ENCODE assay signal across 29 cellular contexts in the genomic region with DNA sequence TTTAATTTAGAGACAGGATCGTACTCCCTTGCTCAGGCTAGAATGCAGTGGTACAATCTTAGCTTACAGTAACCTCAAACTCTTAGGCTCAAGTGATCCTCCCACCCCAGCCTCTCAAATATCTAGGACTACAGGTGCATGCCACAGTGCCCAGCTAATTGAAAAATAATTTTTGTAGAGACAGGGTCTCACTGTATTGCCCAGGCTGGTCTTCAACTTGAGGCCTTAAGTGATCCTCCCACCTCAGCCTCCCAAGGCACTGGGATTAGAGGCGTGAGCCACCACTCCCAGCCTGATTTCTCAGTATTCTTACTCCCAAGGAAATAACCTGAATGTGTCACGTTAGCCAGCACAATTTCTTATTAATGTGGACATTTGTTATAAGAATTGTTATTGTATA.
"Had no signal": no experiment of that assay in that cellular context is flagged by ENCODE, and none has a peak within 500 bp of the region (broad histone marks: within the 10 kb centered on the region; RNA-seq: fewer than 3 reads in every experiment).

No MANE protein-coding gene starts in this region.

- ATAC-seq: left colon; left lung; mucosa of descending colon; naive thymus-derived CD4-positive, alpha-beta T cell; natural killer cell treated with Interleukin-12 subunit alpha and Interleukin-12 subunit beta and Interleukin-15 and Interleukin-18, amount 100 ng/mL, for 72 hours; sciatic nerve; stimulated activated naive B cell treated with anti-CD40 and anti-IgM and Interleukin-4, amounts not matched to agents 10 μg/mL and 1 μg/mL and 100 μg/mL, for 72 hours; stimulated activated naive CD8-positive, alpha-beta T cell treated with anti-CD3 and anti-CD28 coated beads, Interleukin-15, Interleukin-2, amounts not matched to agents 100 U/mL and 50 U/mL, for 24 hours; upper lobe of right lung had no signal

- H3K4me1 ChIP-seq: testis had no signal

- FAIRE-seq: islet of Langerhans, urothelium cell line had no signal

- H3K27me3 Mint-ChIP-seq: naive thymus-derived CD4-positive, alpha-beta T cell; natural killer cell treated with Interleukin-12 subunit alpha and Interleukin-12 subunit beta and Interleukin-15 and Interleukin-18, amount 100 ng/mL, for 72 hours; progenitor cell of endocrine pancreas; stimulated activated naive B cell treated with anti-CD40 and anti-IgM and Interleukin-4, amounts not matched to agents 10 μg/mL and 1 μg/mL and 100 μg/mL, for 72 hours had no signal

- H3K36me3 ChIP-seq: left lung, ovary, right atrium auricular region, stomach, thyroid gland, transverse colon, upper lobe of right lung had no signal

- H3K36me3 Mint-ChIP-seq: immature natural killer cell; natural killer cell treated with Interleukin-12 subunit alpha and Interleukin-12 subunit beta and Interleukin-15 and Interleukin-18, amount 100 ng/mL, for 72 hours had no signal

- H3K27me3 ChIP-seq: left lung, ovary, right atrium auricular region, stomach, testis, thyroid gland, transverse colon, upper lobe of right lung had no signal

- H3K4me3 Mint-ChIP-seq: immature natural killer cell; natural killer cell treated with Interleukin-12 subunit alpha and Interleukin-12 subunit beta and Interleukin-15 and Interleukin-18, amount 100 ng/mL, for 72 hours; stimulated activated naive B cell treated with anti-CD40 and anti-IgM and Interleukin-4, amounts not matched to agents 10 μg/mL and 1 μg/mL and 100 μg/mL, for 72 hours had no signal

- H3K27ac ChIP-seq: left lung, ovary, right atrium auricular region, skin epidermis, stomach, testis, thyroid gland, transverse colon, upper lobe of right lung had no signal

- H3K9me3 ChIP-seq: left lung, mucosa of descending colon, ovary, right atrium auricular region, stomach, testis, thyroid gland, transverse colon, upper lobe of right lung had no signal

- H3K4me3 ChIP-seq: left lung, lung, mucosa of descending colon, ovary, right atrium auricular region, skin epidermis, stomach, testis, thyroid gland, transverse colon, upper lobe of right lung had no signal

- H3K27ac Mint-ChIP-seq: immature natural killer cell; natural killer cell treated with Interleukin-12 subunit alpha and Interleukin-12 subunit beta and Interleukin-15 and Interleukin-18, amount 100 ng/mL, for 72 hours; progenitor cell of endocrine pancreas; stimulated activated naive B cell treated with anti-CD40 and anti-IgM and Interleukin-4, amounts not matched to agents 10 μg/mL and 1 μg/mL and 100 μg/mL, for 72 hours had no signal

- DNase-seq: hypothalamus; immature natural killer cell; kidney; left colon; left lung; mesendoderm; midbrain; mucosa of descending colon; naive thymus-derived CD4-positive, alpha-beta T cell; ovary; stimulated activated CD4-positive, alpha-beta T cell treated with anti-CD3 and anti-CD28 coated beads, Interleukin-12 subunit alpha, Interleukin-12 subunit beta, amount 100 ng/mL, for 4 hours; stimulated activated CD4-positive, alpha-beta T cell treated with anti-CD3 and anti-CD28 coated beads, Interleukin-15, amount 100 ng/mL, for 24 hours; stimulated activated CD4-positive, alpha-beta T cell treated with anti-CD3 and anti-CD28 coated beads, Interleukin-2, amount 100 ng/mL, for 24 hours; stimulated activated CD4-positive, alpha-beta T cell treated with anti-CD3 and anti-CD28 coated beads, Interleukin-4, amount 100 ng/mL, for 1 hour; stimulated activated naive B cell treated with anti-CD40 and anti-IgM and Interleukin-4, amounts not matched to agents 10 μg/mL and 1 μg/mL and 100 μg/mL, for 72 hours; stimulated activated naive CD8-positive, alpha-beta T cell treated with anti-CD3 and anti-CD28 coated beads, Interleukin-15, Interleukin-2, amounts not matched to agents 100 U/mL and 50 U/mL, for 24 hours; stomach; testis; thyroid gland; transverse colon; upper lobe of right lung had no signal

- H3K9me3 Mint-ChIP-seq: immature natural killer cell; naive thymus-derived CD4-positive, alpha-beta T cell; natural killer cell treated with Interleukin-12 subunit alpha and Interleukin-12 subunit beta and Interleukin-15 and Interleukin-18, amount 100 ng/mL, for 72 hours; stimulated activated naive B cell treated with anti-CD40 and anti-IgM and Interleukin-4, amounts not matched to agents 10 μg/mL and 1 μg/mL and 100 μg/mL, for 72 hours had no signal
